ENCODE assay signal across 1 cellular context in genomic region chr10:124000792-124001201, GRCh38.
TF ChIP-seq lines count a peak whose summit lies in the region.

No MANE protein-coding gene starts in this region.

TF ChIP-seq in GM23338, 12 proteins besides CTCF, POLR2A, EP300 and RAD21 (continued from another document):
- no peak for TF ChIP-seq ZNF462 (CRISPR knock-in tag; IDR thresholded peaks at IDR 0.05)
- no peak for TF ChIP-seq NANOG (IDR thresholded peaks at IDR 0.05; ENCODE audit: borderline replicate concordance)
- no peak for TF ChIP-seq ZNF331 (CRISPR knock-in tag; IDR thresholded peaks at IDR 0.05; ENCODE audit: low read depth)
- no peak for TF ChIP-seq POLR2AphosphoS5 (IDR thresholded peaks at IDR 0.05; ENCODE audit: low read depth)
- TF ChIP-seq ETS1 (IDR thresholded peaks at IDR 0.05), result no peak
- TF ChIP-seq EZH2phosphoT487 (IDR thresholded peaks at IDR 0.05; ENCODE audit: unreplicated experiment), result no peak
- no peak for TF ChIP-seq ZNF114 (CRISPR knock-in tag; IDR thresholded peaks at IDR 0.05)
- TF ChIP-seq STAT1 (IDR thresholded peaks at IDR 0.05; ENCODE audit: unreplicated experiment), result no peak
TF ChIP-seq in GM23338: peak in this region for 0.
